12 cellular contexts compared by ENCODE assay signal in the genomic region with DNA sequence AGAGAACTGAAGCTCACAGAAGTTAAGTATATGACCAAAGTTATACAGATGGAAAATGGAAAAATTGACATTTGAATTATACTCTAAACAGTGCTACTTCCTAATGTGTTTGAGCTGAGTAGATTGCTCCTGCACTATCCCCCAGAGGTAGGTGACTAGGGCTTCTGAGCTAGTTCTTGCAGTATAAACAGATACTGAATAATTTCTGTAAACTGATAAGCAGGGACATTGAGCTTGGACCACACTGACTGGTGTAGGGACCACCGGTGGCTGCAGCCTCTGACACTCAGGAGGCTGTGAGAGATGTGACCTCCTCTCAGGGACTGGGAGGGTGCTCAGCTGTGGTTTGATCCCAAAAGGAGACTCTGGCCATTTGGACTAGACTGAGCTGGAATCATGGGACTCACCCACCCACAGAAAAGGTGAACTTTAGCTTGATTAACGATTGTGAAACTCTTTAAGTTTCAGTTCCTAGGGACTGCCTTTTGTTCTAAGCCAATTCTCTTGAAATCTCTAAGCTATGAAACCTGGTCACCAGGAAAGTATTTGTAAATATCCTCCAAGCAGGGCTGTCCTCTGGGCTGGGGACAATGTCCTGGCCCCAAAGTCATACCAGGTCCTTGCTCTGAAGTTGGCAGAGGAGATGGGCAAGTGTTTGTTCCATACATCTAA.
DNase-seq lines count a peak whose midpoint lies in the region; ATAC-seq and TF ChIP-seq lines count a peak whose summit lies in the region.
"Had no signal": no experiment of that assay in that cellular context is flagged by ENCODE, and none has a peak within 500 bp of the region (broad histone marks: within the 10 kb centered on the region; RNA-seq: fewer than 3 reads in every experiment).

No MANE protein-coding gene starts in this region.

- DNase-seq in adipocyte (ENCODE audit: low read depth) (peak; percentile 45), posterior cingulate gyrus (no peak), GM23338 (ENCODE audit: low spot score) (no peak), EL (no peak), OCI-M2 (lab: John Stamatoyannopoulos, UW; ENCODE audit: unreplicated experiment) (no peak)
- DNase-seq: gastrocnemius medialis, Kasumi-1, midbrain, T-helper 9 cell had no signal

- H3K36me3 ChIP-seq in adipocyte (ENCODE audit: control insufficient read depth, insufficient read depth, low read length, severe bottlenecking), result no peaks in the 10 kb centered on the region
- H3K36me3 ChIP-seq in GM23338 (ENCODE audit: insufficient read depth), result no peaks in the 10 kb centered on the region
- H3K36me3 ChIP-seq: gastrocnemius medialis had no signal

- no peak overlapping the region for H3K4me3 ChIP-seq in adipocyte (ENCODE audit: low read length)
- no peak overlapping the region for H3K4me3 ChIP-seq in GM23338
- H3K4me3 ChIP-seq: gastrocnemius medialis had no signal

- no peaks in the 10 kb centered on the region for H3K9me3 Mint-ChIP-seq in GM23338

- intact Hi-C loops in posterior cingulate gyrus (cut with DNase I), result no loop called here

- TF ChIP-seq CTCF in GM23338 (conservative IDR thresholded peaks at IDR 0.05; ENCODE audit: low read depth in 2 of 2), result no peak

- ATAC-seq in GM18505 (IDR thresholded peaks at IDR 0.05; ENCODE audit: unreplicated experiment) (peak; percentile 56), GM21381 (IDR thresholded peaks at IDR 0.05; ENCODE audit: unreplicated experiment) (peak; percentile 70), HG03095 (IDR thresholded peaks at IDR 0.05; ENCODE audit: unreplicated experiment) (peak; percentile 73), GM23338 (no peak)
- ATAC-seq: gastrocnemius medialis had no signal

- H3K27ac Mint-ChIP-seq in GM23338, result no peak overlapping the region

- H3K36me3 Mint-ChIP-seq in GM23338 (ENCODE audit: low read depth), result no peaks in the 10 kb centered on the region

- no peaks in the 10 kb centered on the region for H3K27me3 ChIP-seq in adipocyte (replicated peaks; ENCODE audit: control insufficient read depth, insufficient read depth, low read length)
- H3K27me3 ChIP-seq in GM23338 (ENCODE audit: insufficient read depth), result no peaks in the 10 kb centered on the region
- H3K27me3 ChIP-seq: gastrocnemius medialis had no signal

- H3K27me3 Mint-ChIP-seq in GM23338 (ENCODE audit: insufficient read depth, low read depth, poor library complexity), result peaks cover 4% of the 10 kb centered on the region

- H3K9ac ChIP-seq in adipocyte (ENCODE audit: low read length), result no peak overlapping the region

- H2AFZ ChIP-seq in GM23338, result no peak overlapping the region

- no peaks in the 10 kb centered on the region for H4K20me1 ChIP-seq in GM23338 (replicated peaks; ENCODE audit: insufficient read depth)

- peaks cover 10% of the 10 kb centered on the region for H3K4me1 ChIP-seq in adipocyte (ENCODE audit: control insufficient read depth, insufficient read depth, low read length)
- peaks cover 16% of the 10 kb centered on the region for H3K4me1 ChIP-seq in GM23338 (ENCODE audit: insufficient read depth)
- H3K4me1 ChIP-seq: gastrocnemius medialis had no signal

- no peak overlapping the region for H3K4me3 Mint-ChIP-seq in GM23338

- H3K27ac ChIP-seq in GM23338 (ENCODE audit: low read depth), result no peak overlapping the region
- H3K27ac ChIP-seq: gastrocnemius medialis had no signal

- H3F3A ChIP-seq in GM23338 (replicated peaks; ENCODE audit: low read depth), result no peaks in the 10 kb centered on the region

- no peaks in the 10 kb centered on the region for H3K9me3 ChIP-seq in adipocyte (ENCODE audit: control insufficient read depth, low read length)
- H3K9me3 ChIP-seq: gastrocnemius medialis had no signal

- no peak for TF ChIP-seq POLR2A in GM18505 (IDR thresholded peaks at IDR 0.05; ENCODE audit: borderline replicate concordance, extremely low read depth, insufficient read depth, insufficient read length)

- H3K9me2 ChIP-seq in GM23338 (ENCODE audit: insufficient read depth), result no peaks in the 10 kb centered on the region

- no peaks in the 10 kb centered on the region for H3K79me2 ChIP-seq in GM23338 (replicated peaks; ENCODE audit: insufficient read depth)

- no peak overlapping the region for H3K4me2 ChIP-seq in GM23338

- peaks cover 14% of the 10 kb centered on the region; the same call in 2 of the 3 replicates for H3K4me1 Mint-ChIP-seq in GM23338

TF ChIP-seq in GM23338, 12 proteins besides CTCF, POLR2A, EP300 and RAD21:
- TF ChIP-seq, protein P1, sequence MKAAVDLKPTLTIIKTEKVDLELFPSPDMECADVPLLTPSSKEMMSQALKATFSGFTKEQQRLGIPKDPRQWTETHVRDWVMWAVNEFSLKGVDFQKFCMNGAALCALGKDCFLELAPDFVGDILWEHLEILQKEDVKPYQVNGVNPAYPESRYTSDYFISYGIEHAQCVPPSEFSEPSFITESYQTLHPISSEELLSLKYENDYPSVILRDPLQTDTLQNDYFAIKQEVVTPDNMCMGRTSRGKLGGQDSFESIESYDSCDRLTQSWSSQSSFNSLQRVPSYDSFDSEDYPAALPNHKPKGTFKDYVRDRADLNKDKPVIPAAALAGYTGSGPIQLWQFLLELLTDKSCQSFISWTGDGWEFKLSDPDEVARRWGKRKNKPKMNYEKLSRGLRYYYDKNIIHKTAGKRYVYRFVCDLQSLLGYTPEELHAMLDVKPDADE (IDR thresholded peaks at IDR 0.05), result no peak
- TF ChIP-seq REST (IDR thresholded peaks at IDR 0.05; ENCODE audit: unreplicated experiment) (no peak), CREB1 (CRISPR knock-in tag; IDR thresholded peaks at IDR 0.05; ENCODE audit: low read depth) (no peak), ZNF331 (CRISPR knock-in tag; IDR thresholded peaks at IDR 0.05; ENCODE audit: low read depth) (no peak), NANOG (IDR thresholded peaks at IDR 0.05; ENCODE audit: borderline replicate concordance) (no peak), POLR2AphosphoS5 (IDR thresholded peaks at IDR 0.05; ENCODE audit: low read depth) (no peak), EZH2 (IDR thresholded peaks at IDR 0.05; ENCODE audit: low read depth, unreplicated experiment) (no peak)
